1 cellular context compared by ENCODE assay signal in the genomic region with DNA sequence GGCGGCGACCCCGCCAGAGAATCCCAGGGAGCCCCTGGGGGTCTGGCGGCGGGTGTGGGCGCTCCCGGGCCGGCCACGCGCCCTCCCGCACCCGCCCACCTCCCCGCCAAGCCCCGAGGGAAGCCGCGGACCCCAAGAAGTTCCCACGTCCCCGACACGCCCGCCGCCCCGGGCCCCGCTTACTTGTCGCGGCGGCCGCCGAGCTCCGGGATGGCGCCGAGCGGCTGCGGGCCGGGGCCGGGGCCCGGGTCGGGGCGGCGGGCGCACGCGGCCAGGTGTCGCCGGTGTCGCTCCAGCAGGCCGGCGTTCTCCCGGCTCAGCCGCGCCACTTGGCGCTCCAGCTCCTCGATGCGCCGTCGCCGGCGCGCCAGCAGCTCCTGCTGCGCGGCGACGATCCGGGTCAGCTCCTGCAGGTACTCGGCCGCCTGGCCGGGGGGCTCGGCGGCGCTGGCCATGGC.
A peak's percentile ranks its signal among the peaks of the same experiment; 100 is the strongest.
TF ChIP-seq lines count a peak whose summit lies in the region.

No MANE protein-coding gene starts in this region.

TF ChIP-seq in HepG2, 621 proteins besides CTCF, POLR2A, EP300 and RAD21 (continued from another document):
- TF ChIP-seq ARHGAP35 (CRISPR knock-in tag; IDR thresholded peaks at IDR 0.05; ENCODE audit: borderline replicate concordance): no peak
- TF ChIP-seq SALL2 (CRISPR knock-in tag; IDR thresholded peaks at IDR 0.05): no peak
- peak; percentile 53 for TF ChIP-seq RBFOX2 (IDR thresholded peaks at IDR 0.05; ENCODE audit: low read depth, low read length)
- TF ChIP-seq, protein P1, sequence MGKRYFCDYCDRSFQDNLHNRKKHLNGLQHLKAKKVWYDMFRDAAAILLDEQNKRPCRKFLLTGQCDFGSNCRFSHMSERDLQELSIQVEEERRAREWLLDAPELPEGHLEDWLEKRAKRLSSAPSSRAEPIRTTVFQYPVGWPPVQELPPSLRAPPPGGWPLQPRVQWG (CRISPR knock-in tag; IDR thresholded peaks at IDR 0.05; ENCODE audit: borderline replicate concordance, low read depth): no peak
- TF ChIP-seq ZNF264 (CRISPR knock-in tag; IDR thresholded peaks at IDR 0.05): no peak
- no peak for TF ChIP-seq GRHL1 (CRISPR knock-in tag; conservative IDR thresholded peaks at IDR 0.05)
- TF ChIP-seq, protein P2, sequence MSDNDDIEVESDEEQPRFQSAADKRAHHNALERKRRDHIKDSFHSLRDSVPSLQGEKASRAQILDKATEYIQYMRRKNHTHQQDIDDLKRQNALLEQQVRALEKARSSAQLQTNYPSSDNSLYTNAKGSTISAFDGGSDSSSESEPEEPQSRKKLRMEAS (IDR thresholded peaks at IDR 0.05): 0 out of 2 replicates have a peak, but pooled peaks have one; percentile 2
- no peak for TF ChIP-seq ZNF567 (CRISPR knock-in tag; IDR thresholded peaks at IDR 0.05; ENCODE audit: borderline replicate concordance)
- TF ChIP-seq ZNF773 (CRISPR knock-in tag; IDR thresholded peaks at IDR 0.05; ENCODE audit: borderline replicate concordance): no peak
- no peak for TF ChIP-seq TERF1 (CRISPR knock-in tag; IDR thresholded peaks at IDR 0.05)
- no peak for TF ChIP-seq ZNF253 (CRISPR knock-in tag; IDR thresholded peaks at IDR 0.05; ENCODE audit: borderline replicate concordance)
- no peak for TF ChIP-seq FIP1L1 (IDR thresholded peaks at IDR 0.05; ENCODE audit: borderline replicate concordance, insufficient read depth, low read depth, low read length)
- TF ChIP-seq, protein P3, sequence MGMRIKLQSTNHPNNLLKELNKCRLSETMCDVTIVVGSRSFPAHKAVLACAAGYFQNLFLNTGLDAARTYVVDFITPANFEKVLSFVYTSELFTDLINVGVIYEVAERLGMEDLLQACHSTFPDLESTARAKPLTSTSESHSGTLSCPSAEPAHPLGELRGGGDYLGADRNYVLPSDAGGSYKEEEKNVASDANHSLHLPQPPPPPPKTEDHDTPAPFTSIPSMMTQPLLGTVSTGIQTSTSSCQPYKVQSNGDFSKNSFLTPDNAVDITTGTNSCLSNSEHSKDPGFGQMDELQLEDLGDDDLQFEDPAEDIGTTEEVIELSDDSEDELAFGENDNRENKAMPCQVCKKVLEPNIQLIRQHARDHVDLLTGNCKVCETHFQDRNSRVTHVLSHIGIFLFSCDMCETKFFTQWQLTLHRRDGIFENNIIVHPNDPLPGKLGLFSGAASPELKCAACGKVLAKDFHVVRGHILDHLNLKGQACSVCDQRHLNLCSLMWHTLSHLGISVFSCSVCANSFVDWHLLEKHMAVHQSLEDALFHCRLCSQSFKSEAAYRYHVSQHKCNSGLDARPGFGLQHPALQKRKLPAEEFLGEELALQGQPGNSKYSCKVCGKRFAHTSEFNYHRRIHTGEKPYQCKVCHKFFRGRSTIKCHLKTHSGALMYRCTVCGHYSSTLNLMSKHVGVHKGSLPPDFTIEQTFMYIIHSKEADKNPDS (CRISPR knock-in tag; IDR thresholded peaks at IDR 0.05): no peak
